ENCODE assay signal across 14 cellular contexts in the genomic region with DNA sequence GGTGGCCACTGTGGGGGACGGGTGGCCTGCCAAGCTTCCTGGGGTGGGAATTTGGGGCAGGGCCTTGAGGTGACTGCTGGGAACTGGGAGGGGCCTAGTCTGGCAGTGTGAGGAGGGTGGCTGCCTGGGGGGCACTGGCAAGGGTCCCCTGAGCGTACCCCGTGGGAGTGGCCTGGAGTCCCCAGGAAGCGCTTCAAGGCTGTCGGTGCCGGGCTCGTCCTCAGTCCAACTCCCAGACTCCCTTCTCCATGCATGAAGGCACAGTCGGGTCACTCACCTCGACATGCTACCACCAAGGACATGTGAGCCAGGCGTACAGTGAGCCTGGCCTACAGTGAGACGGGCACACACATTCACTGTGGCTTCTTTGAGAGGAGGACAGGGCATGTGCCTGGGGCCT.
DNase-seq lines count a peak whose midpoint lies in the region; ATAC-seq and TF ChIP-seq lines count a peak whose summit lies in the region.
"Had no signal": no experiment of that assay in that cellular context is flagged by ENCODE, and none has a peak within 500 bp of the region (broad histone marks: within the 10 kb centered on the region; RNA-seq: fewer than 3 reads in every experiment).

No MANE protein-coding gene starts in this region.

- H3K4me3 Mint-ChIP-seq in stimulated activated memory B cell treated with anti-CD40 and anti-IgM and Interleukin-4, amounts not matched to agents 10 μg/mL and 1 μg/mL and 100 μg/mL, for 72 hours = no peak overlapping the region
- H3K4me3 Mint-ChIP-seq: CD14-positive monocyte; CD4-positive, alpha-beta memory T cell had no signal

- peaks cover 56% of the 10 kb centered on the region for H3K27me3 Mint-ChIP-seq in stimulated activated memory B cell treated with anti-CD40 and anti-IgM and Interleukin-4, amounts not matched to agents 10 μg/mL and 1 μg/mL and 100 μg/mL, for 72 hours

- peaks cover 12% of the 10 kb centered on the region for H3K9me3 Mint-ChIP-seq in stimulated activated memory B cell treated with anti-CD40 and anti-IgM and Interleukin-4, amounts not matched to agents 10 μg/mL and 1 μg/mL and 100 μg/mL, for 72 hours

- peaks cover 0 to 5% (median 0%) of the 10 kb centered on the region in 4 donors for H3K4me1 ChIP-seq in sigmoid colon
- H3K4me1 ChIP-seq: A549 had no signal

- TF ChIP-seq EP300 in sigmoid colon (IDR thresholded peaks at IDR 0.05) = no peak

- H3K27ac ChIP-seq in VCaP (peak overlapping the region; percentile 40; the same call in 1 of the 2 replicates), sigmoid colon (no peak overlapping the region)
- H3K27ac ChIP-seq: A549, GM23248 had no signal

- H3K4me3 ChIP-seq in sigmoid colon = no peak overlapping the region
- H3K4me3 ChIP-seq: A549, GM23248 had no signal

- H3K27me3 ChIP-seq in sigmoid colon = no peaks in the 10 kb centered on the region

- intact Hi-C loops in sigmoid colon (cut with DNase I) = no loop called here

- no peak for TF ChIP-seq POLR2A in sigmoid colon (IDR thresholded peaks at IDR 0.05)

- peaks cover 0 to 2% (median 0%) of the 10 kb centered on the region in 4 donors for H3K9me3 ChIP-seq in sigmoid colon

- H3K36me3 Mint-ChIP-seq in stimulated activated memory B cell treated with anti-CD40 and anti-IgM and Interleukin-4, amounts not matched to agents 10 μg/mL and 1 μg/mL and 100 μg/mL, for 72 hours = no peaks in the 10 kb centered on the region
- H3K36me3 Mint-ChIP-seq: CD14-positive monocyte had no signal

- no peak overlapping the region for H3K27ac Mint-ChIP-seq in stimulated activated memory B cell treated with anti-CD40 and anti-IgM and Interleukin-4, amounts not matched to agents 10 μg/mL and 1 μg/mL and 100 μg/mL, for 72 hours

- WGBS in sigmoid colon, 2 donors = 90 to 97% methylated on average over 11 of the region's 11 CpGs

- DNase-seq in mesenteric fat pad (ENCODE audit: low spot score) (peak; percentile 78), islet precursor cell (no peak), sigmoid colon (no peak)
- DNase-seq: AML-193; CD4-positive, alpha-beta memory T cell; DMS79 treated with DMSO at 0.1 percent for 48 hours; GF-D8; GM23248; HCEC 1CT had no signal

- H3K4me1 Mint-ChIP-seq in stimulated activated memory B cell treated with anti-CD40 and anti-IgM and Interleukin-4, amounts not matched to agents 10 μg/mL and 1 μg/mL and 100 μg/mL, for 72 hours = no peaks in the 10 kb centered on the region
- H3K4me1 Mint-ChIP-seq: CD14-positive monocyte; CD4-positive, alpha-beta memory T cell had no signal

- no peaks in the 10 kb centered on the region for H3K36me3 ChIP-seq in sigmoid colon

- TF ChIP-seq CTCF in VCaP (conservative IDR thresholded peaks at IDR 0.05) (no peak), sigmoid colon (IDR thresholded peaks at IDR 0.05) (no peak)

- ATAC-seq in stimulated activated memory B cell treated with anti-CD40 and anti-IgM and Interleukin-4, amounts not matched to agents 10 μg/mL and 1 μg/mL and 100 μg/mL, for 72 hours = peak; percentile 48
- ATAC-seq in GM21529 (IDR thresholded peaks at IDR 0.05; ENCODE audit: unreplicated experiment) = no peak
- ATAC-seq: A549 had no signal
